In genomic region chr13:31591834-31592233, GRCh38 we compare ENCODE assay signal across 1 cellular context.
TF ChIP-seq lines count a peak whose summit lies in the region.

No MANE protein-coding gene starts in this region.

TF ChIP-seq in WTC11, 78 proteins besides CTCF, POLR2A, EP300 and RAD21 (continued from another document):
- TF ChIP-seq AR (CRISPR knock-in tag; IDR thresholded peaks at IDR 0.05) (no peak), PRRX2 (CRISPR knock-in tag; IDR thresholded peaks at IDR 0.05) (no peak), E2F4 (CRISPR knock-in tag; IDR thresholded peaks at IDR 0.05; ENCODE audit: borderline replicate concordance, low read depth) (no peak), RELA (CRISPR knock-in tag; IDR thresholded peaks at IDR 0.05; ENCODE audit: borderline replicate concordance) (no peak), ZBTB43 (CRISPR knock-in tag; IDR thresholded peaks at IDR 0.05) (no peak), ZNF138 (CRISPR knock-in tag; conservative IDR thresholded peaks at IDR 0.05) (no peak), ZNF121 (CRISPR knock-in tag; IDR thresholded peaks at IDR 0.05) (no peak), ZNF425 (CRISPR knock-in tag; conservative IDR thresholded peaks at IDR 0.05) (no peak), ZBTB21 (CRISPR knock-in tag; IDR thresholded peaks at IDR 0.05; ENCODE audit: borderline replicate concordance) (no peak), TCF7 (CRISPR knock-in tag; IDR thresholded peaks at IDR 0.05; ENCODE audit: low read depth) (no peak), FOXK1 (CRISPR knock-in tag; IDR thresholded peaks at IDR 0.05) (no peak), GRHL2 (CRISPR knock-in tag; IDR thresholded peaks at IDR 0.05; ENCODE audit: insufficient replicate concordance, severe bottlenecking) (no peak)
